In genomic region chrX:114058988-114059418, GRCh38 we compare ENCODE assay signal across 22 cellular contexts.
A peak's percentile ranks its signal among the peaks of the same experiment; 100 is the strongest.
DNase-seq lines count a peak whose midpoint lies in the region; ATAC-seq, FAIRE-seq and TF ChIP-seq lines count a peak whose summit lies in the region.
"Had no signal": no experiment of that assay in that cellular context is flagged by ENCODE, and none has a peak within 500 bp of the region (broad histone marks: within the 10 kb centered on the region; RNA-seq: fewer than 3 reads in every experiment).

No MANE protein-coding gene starts in this region.

- 83 to 86% (median 86%) methylated on average over 15 of the region's 15 CpGs for WGBS in psoas muscle, 3 donors
- 29 to 62% (median 54%) methylated on average over 15 of the region's 15 CpGs for WGBS in small intestine, 3 donors

- H3K36me3 ChIP-seq in psoas muscle (ENCODE audit: insufficient read depth in 1 of 2, low read depth in 1 of 2) (no peaks in the 10 kb centered on the region), small intestine (ENCODE audit: control insufficient read depth in 2 of 2, insufficient read depth in 2 of 2, low read length in 2 of 2) (no peaks in the 10 kb centered on the region)
- H3K36me3 ChIP-seq: BE2C had no signal

- peak overlapping the region; percentile 26 for H3K4me3 Mint-ChIP-seq in activated T-cell treated with anti-CD3 and anti-CD28 coated beads, Interleukin-2, amount 50 U/mL, for 4 hours
- H3K4me3 Mint-ChIP-seq: activated naive CD8-positive, alpha-beta T cell treated with anti-CD3 and anti-CD28 coated beads, Interleukin-2, amount 10 ng/mL, durations not matched to agents 7 days and 5 days; activated T-helper 17 cell treated with anti-CD3 and anti-CD28 coated beads, Interleukin-2, amount 50 U/mL, for 72 hours; effector memory CD8-positive, alpha-beta T cell; stimulated activated naive CD8-positive, alpha-beta T cell treated with anti-CD3 and anti-CD28 coated beads, Interleukin-15, Interleukin-2, amounts not matched to agents 100 ng/mL and 50 ng/mL, for 24 hours had no signal

- H3K9me3 Mint-ChIP-seq in activated T-cell treated with anti-CD3 and anti-CD28 coated beads, Interleukin-2, amount 50 U/mL, for 4 hours: no peaks in the 10 kb centered on the region
- H3K9me3 Mint-ChIP-seq: activated naive CD8-positive, alpha-beta T cell treated with anti-CD3 and anti-CD28 coated beads, Interleukin-2, amount 10 ng/mL, durations not matched to agents 7 days and 5 days; activated T-helper 17 cell treated with anti-CD3 and anti-CD28 coated beads, Interleukin-2, amount 50 U/mL, for 72 hours; stimulated activated naive CD8-positive, alpha-beta T cell treated with anti-CD3 and anti-CD28 coated beads, Interleukin-15, Interleukin-2, amounts not matched to agents 100 ng/mL and 50 ng/mL, for 24 hours had no signal

- H3K9me3 ChIP-seq in psoas muscle (no peaks in the 10 kb centered on the region), small intestine (ENCODE audit: control insufficient read depth, low read depth) (no peaks in the 10 kb centered on the region)
- H3K9me3 ChIP-seq: BE2C had no signal

- H3K27me3 ChIP-seq in psoas muscle (ENCODE audit: insufficient read depth in 3 of 3, low read length in 2 of 3) (peaks cover 0 to 6% (median 0%) of the 10 kb centered on the region in 3 donors), small intestine (ENCODE audit: control insufficient read depth in 2 of 2, insufficient read depth in 2 of 2, low read length in 2 of 2) (no peaks in the 10 kb centered on the region)
- H3K27me3 ChIP-seq: BE2C had no signal

- FAIRE-seq in small intestine (lab: Jason Lieb, UNC): no peak
- FAIRE-seq: D721Med had no signal

- no peak for ATAC-seq in activated T-cell treated with anti-CD3 and anti-CD28 coated beads, Interleukin-2, amount 50 U/mL, for 4 hours
- ATAC-seq in left colon (peak; percentile 80), psoas muscle (no peak), GM21381 (IDR thresholded peaks at IDR 0.05; ENCODE audit: unreplicated experiment) (no peak), Right ventricle myocardium superior (ENCODE audit: poor library complexity) (no peak)
- ATAC-seq: activated T-helper 17 cell treated with anti-CD3 and anti-CD28 coated beads, Interleukin-2, amount 50 U/mL, for 72 hours; effector memory CD8-positive, alpha-beta T cell; sciatic nerve had no signal

- no peaks in the 10 kb centered on the region for H3K4me1 Mint-ChIP-seq in activated T-cell treated with anti-CD3 and anti-CD28 coated beads, Interleukin-2, amount 50 U/mL, for 4 hours (ENCODE audit: low read depth)
- H3K4me1 Mint-ChIP-seq: activated naive CD8-positive, alpha-beta T cell treated with anti-CD3 and anti-CD28 coated beads, Interleukin-2, amount 10 ng/mL, durations not matched to agents 7 days and 5 days; activated T-helper 17 cell treated with anti-CD3 and anti-CD28 coated beads, Interleukin-2, amount 50 U/mL, for 72 hours had no signal

- H3K27ac ChIP-seq in psoas muscle (no peak overlapping the region), small intestine (ENCODE audit: low read depth in 1 of 2, low read length in 1 of 2) (no peak overlapping the region)

- no peak for TF ChIP-seq CTCF in psoas muscle (IDR thresholded peaks at IDR 0.05)

- H3K4me1 ChIP-seq in psoas muscle (no peaks in the 10 kb centered on the region), small intestine (ENCODE audit: control insufficient read depth in 2 of 2, insufficient read depth in 1 of 2, low read depth in 1 of 2, low read length in 1 of 2) (no peaks in the 10 kb centered on the region)
- H3K4me1 ChIP-seq: BE2C had no signal

- H3K27me3 Mint-ChIP-seq in activated T-cell treated with anti-CD3 and anti-CD28 coated beads, Interleukin-2, amount 50 U/mL, for 4 hours (ENCODE audit: low read depth): no peaks in the 10 kb centered on the region
- H3K27me3 Mint-ChIP-seq: activated naive CD8-positive, alpha-beta T cell treated with anti-CD3 and anti-CD28 coated beads, Interleukin-2, amount 10 ng/mL, durations not matched to agents 7 days and 5 days; activated T-helper 17 cell treated with anti-CD3 and anti-CD28 coated beads, Interleukin-2, amount 50 U/mL, for 72 hours; effector memory CD8-positive, alpha-beta T cell; stimulated activated naive CD8-positive, alpha-beta T cell treated with anti-CD3 and anti-CD28 coated beads, Interleukin-15, Interleukin-2, amounts not matched to agents 100 ng/mL and 50 ng/mL, for 24 hours had no signal

- intact Hi-C loops in left colon (cut with DNase I, micrococcal nuclease): no loop called here
- intact Hi-C loops in psoas muscle (cut with DNase I): no loop called here
- intact Hi-C loops in Right ventricle myocardium superior (cut with DNase I): no loop called here

- H3K36me3 Mint-ChIP-seq in activated T-cell treated with anti-CD3 and anti-CD28 coated beads, Interleukin-2, amount 50 U/mL, for 4 hours (ENCODE audit: insufficient read depth): no peaks in the 10 kb centered on the region
- H3K36me3 Mint-ChIP-seq: activated naive CD8-positive, alpha-beta T cell treated with anti-CD3 and anti-CD28 coated beads, Interleukin-2, amount 10 ng/mL, durations not matched to agents 7 days and 5 days had no signal

- DNase-seq in activated T-cell treated with anti-CD3 and anti-CD28 coated beads, Interleukin-2, amount 50 U/mL, for 4 hours: no peak
- no peak for DNase-seq in activated T-cell treated with anti-CD3 and anti-CD28 coated beads for 4 hours
- DNase-seq in UCSD-AML1 (lab: John Stamatoyannopoulos, UW; ENCODE audit: unreplicated experiment): peak; percentile 64
- DNase-seq in left colon: peak; percentile 42 to 59
- DNase-seq in psoas muscle: no peak
- DNase-seq in Right ventricle myocardium superior: no peak
- no peak for DNase-seq in small intestine
- DNase-seq: 8988T; activated naive CD8-positive, alpha-beta T cell treated with anti-CD3 and anti-CD28 coated beads, Interleukin-2, amount 10 ng/mL, durations not matched to agents 7 days and 5 days; BE2C; effector memory CD8-positive, alpha-beta T cell; glutamatergic neuron; H7; NCI-H2029 treated with DMSO at 0.1 percent for 48 hours; NCI-H510A treated with DMSO at 0.1 percent for 48 hours; SHP77 treated with DMSO at 0.1 percent for 48 hours; T-helper 2 cell had no signal

- H3K4me3 ChIP-seq in psoas muscle (no peak overlapping the region), small intestine (ENCODE audit: low read depth in 1 of 2, low read length in 2 of 2) (peak overlapping the region in 1 of 2 donors; percentile 22)

Comparison
In these comparisons a context has a peak if more than half of its experiments do, and no peak if none do; other contexts are left out.
1. DNase-seq: peak in UCSD-AML1 (single experiment) and left colon (2 of 2); none in activated T-cell treated with anti-CD3 and anti-CD28 coated beads, Interleukin-2, amount 50 U/mL, for 4 hours (single experiment), activated T-cell treated with anti-CD3 and anti-CD28 coated beads for 4 hours (single experiment), psoas muscle (0 of 2), Right ventricle myocardium superior (single experiment) and small intestine (single experiment).